ENCODE assay signal across 19 cellular contexts in the genomic region with DNA sequence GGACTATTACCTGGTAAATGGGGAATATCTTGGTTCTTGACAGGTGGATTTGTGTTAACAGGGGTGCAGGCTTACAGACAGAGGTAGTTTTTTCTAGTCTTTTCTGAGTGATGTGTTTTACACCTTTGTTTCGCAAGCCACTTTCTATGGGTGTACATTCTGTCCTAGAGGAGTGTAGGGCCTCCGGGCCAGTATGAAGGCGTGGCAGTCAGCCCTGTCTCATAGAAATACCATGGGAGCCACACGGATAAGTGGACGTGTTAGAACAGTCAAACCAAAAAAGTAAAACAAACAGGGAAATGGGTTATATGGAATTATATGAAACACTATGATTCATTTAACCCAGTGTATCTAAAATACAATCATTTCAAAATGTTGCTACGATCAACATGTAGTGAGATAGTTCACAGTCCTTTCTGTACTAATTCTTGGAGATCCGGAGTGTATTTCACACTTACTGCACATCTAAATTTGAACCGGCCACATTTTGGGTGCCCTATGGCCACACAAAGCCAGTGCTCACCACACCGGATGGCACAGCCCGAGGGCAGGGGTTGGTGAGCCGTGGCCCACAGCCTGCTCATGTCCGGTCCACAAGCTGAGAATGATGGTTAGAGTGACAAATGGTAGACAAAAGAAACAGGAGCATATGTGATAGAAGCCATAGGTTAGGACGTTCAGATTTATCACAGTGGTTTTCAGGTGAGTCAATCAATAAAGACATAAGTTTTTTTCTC.
"Had no signal": no experiment of that assay in that cellular context is flagged by ENCODE, and none has a peak within 500 bp of the region (broad histone marks: within the 10 kb centered on the region; RNA-seq: fewer than 3 reads in every experiment).

No MANE protein-coding gene starts in this region.

- H3K36me3 Mint-ChIP-seq: activated naive CD4-positive, alpha-beta T cell treated with anti-CD3 and anti-CD28 coated beads, Interleukin-2, amount 50 U/mL, for 24 hours; immature natural killer cell; natural killer cell; stimulated activated naive B cell treated with anti-CD40 and anti-IgM and Interleukin-4, amounts not matched to agents 10 μg/mL and 1 μg/mL and 100 μg/mL, for 72 hours; T-cell had no signal

- H3K9me3 ChIP-seq: ascending aorta, gastrocnemius medialis, SK-N-SH, spleen, transverse colon had no signal

- H3K27ac Mint-ChIP-seq: activated CD4-positive, alpha-beta T cell treated with anti-CD3 and anti-CD28 coated beads, Interleukin-2, amount 10 ng/mL, durations not matched to agents 7 days and 5 days; activated CD8-positive, alpha-beta T cell treated with anti-CD3 and anti-CD28 coated beads, Interleukin-2, amount 10 ng/mL, durations not matched to agents 7 days and 5 days; activated naive CD4-positive, alpha-beta T cell treated with anti-CD3 and anti-CD28 coated beads, Interleukin-2, amount 50 U/mL, for 24 hours; effector memory CD8-positive, alpha-beta T cell; immature natural killer cell; natural killer cell; stimulated activated naive B cell treated with anti-CD40 and anti-IgM and Interleukin-4, amounts not matched to agents 10 μg/mL and 1 μg/mL and 100 μg/mL, for 72 hours; T-cell had no signal

- H3K4me1 Mint-ChIP-seq: activated CD4-positive, alpha-beta T cell treated with anti-CD3 and anti-CD28 coated beads, Interleukin-2, amount 10 ng/mL, durations not matched to agents 7 days and 5 days; activated naive CD4-positive, alpha-beta T cell treated with anti-CD3 and anti-CD28 coated beads, Interleukin-2, amount 50 U/mL, for 24 hours; immature natural killer cell; stimulated activated naive B cell treated with anti-CD40 and anti-IgM and Interleukin-4, amounts not matched to agents 10 μg/mL and 1 μg/mL and 100 μg/mL, for 72 hours; T-cell had no signal

- H3K4me3 Mint-ChIP-seq: activated CD4-positive, alpha-beta T cell treated with anti-CD3 and anti-CD28 coated beads, Interleukin-2, amount 10 ng/mL, durations not matched to agents 7 days and 5 days; activated CD8-positive, alpha-beta T cell treated with anti-CD3 and anti-CD28 coated beads, Interleukin-2, amount 10 ng/mL, durations not matched to agents 7 days and 5 days; activated naive CD4-positive, alpha-beta T cell treated with anti-CD3 and anti-CD28 coated beads, Interleukin-2, amount 50 U/mL, for 24 hours; effector memory CD8-positive, alpha-beta T cell; immature natural killer cell; natural killer cell; stimulated activated naive B cell treated with anti-CD40 and anti-IgM and Interleukin-4, amounts not matched to agents 10 μg/mL and 1 μg/mL and 100 μg/mL, for 72 hours; T-cell had no signal

- H3K27me3 ChIP-seq: ascending aorta, transverse colon had no signal

- H3K4me3 ChIP-seq: ascending aorta, gastrocnemius medialis, spleen, transverse colon had no signal

- H3K4me1 ChIP-seq: ascending aorta, gastrocnemius medialis, spleen, transverse colon had no signal

- H3K9ac ChIP-seq: SK-N-SH had no signal

- ATAC-seq: activated CD8-positive, alpha-beta T cell treated with anti-CD3 and anti-CD28 coated beads, Interleukin-2, amount 10 ng/mL, durations not matched to agents 7 days and 5 days; effector memory CD8-positive, alpha-beta T cell; gastrocnemius medialis; natural killer cell; stimulated activated naive B cell treated with anti-CD40 and anti-IgM and Interleukin-4, amounts not matched to agents 10 μg/mL and 1 μg/mL and 100 μg/mL, for 72 hours; T-cell had no signal

- DNase-seq: activated CD4-positive, alpha-beta T cell treated with anti-CD3 and anti-CD28 coated beads, Interleukin-2, amount 10 ng/mL, durations not matched to agents 7 days and 5 days; activated CD8-positive, alpha-beta memory T cell treated with anti-CD3 and anti-CD28 coated beads, Interleukin-2, amount 50 U/mL, for 48 hours; activated CD8-positive, alpha-beta T cell treated with anti-CD3 and anti-CD28 coated beads, Interleukin-2, amount 10 ng/mL, durations not matched to agents 7 days and 5 days; activated effector memory CD4-positive, alpha-beta T cell treated with anti-CD3 and anti-CD28 coated beads, Interleukin-2, amount 50 U/mL, for 16 hours; activated T-cell treated with anti-CD3 and anti-CD28 coated beads, Interleukin-2, amount 50 U/mL, for 48 hours; dermis blood vessel endothelial cell; effector memory CD8-positive, alpha-beta T cell; gastrocnemius medialis; natural killer cell; retina; SK-N-SH; stimulated activated naive B cell treated with anti-CD40 and anti-IgM and Interleukin-4, amounts not matched to agents 10 μg/mL and 1 μg/mL and 100 μg/mL, for 72 hours; T-cell; T-helper 9 cell; transverse colon had no signal

- H3K4me2 ChIP-seq: SK-N-SH had no signal

- H3K27me3 Mint-ChIP-seq: activated CD4-positive, alpha-beta T cell treated with anti-CD3 and anti-CD28 coated beads, Interleukin-2, amount 10 ng/mL, durations not matched to agents 7 days and 5 days had no signal

- H3K27ac ChIP-seq: ascending aorta, gastrocnemius medialis, spleen, transverse colon had no signal

- H3K9me3 Mint-ChIP-seq: activated CD4-positive, alpha-beta T cell treated with anti-CD3 and anti-CD28 coated beads, Interleukin-2, amount 10 ng/mL, durations not matched to agents 7 days and 5 days; activated naive CD4-positive, alpha-beta T cell treated with anti-CD3 and anti-CD28 coated beads, Interleukin-2, amount 50 U/mL, for 24 hours; effector memory CD8-positive, alpha-beta T cell; natural killer cell; T-cell had no signal

- H3K36me3 ChIP-seq: ascending aorta, gastrocnemius medialis, spleen, transverse colon had no signal
